12 cellular contexts compared by ENCODE assay signal in genomic region chr2:23092831-23093230, GRCh38.
DNase-seq lines count a peak whose midpoint lies in the region; FAIRE-seq and TF ChIP-seq lines count a peak whose summit lies in the region.
"Had no signal": no experiment of that assay in that cellular context is flagged by ENCODE, and none has a peak within 500 bp of the region (broad histone marks: within the 10 kb centered on the region; RNA-seq: fewer than 3 reads in every experiment).

No MANE protein-coding gene starts in this region.

- in situ Hi-C loops in GM23248 (cut with MboI) = no loop called here

- H4K20me1 ChIP-seq in GM23248 (ENCODE audit: insufficient read depth) = no peaks in the 10 kb centered on the region

- 27 to 32% methylated on average over 3 of the region's 3 CpGs for WGBS in GM23248 (ENCODE audit: low coverage in 1 of 2, low lambda C conversion rate in 2 of 2, missing lambda C conversion rate in 2 of 2), 2 experiments

- H3K36me3 ChIP-seq in GM23248 (ENCODE audit: low read depth) (no peaks in the 10 kb centered on the region), bronchial epithelial cell (ENCODE audit: control insufficient read depth, insufficient read depth, low read length) (no peaks in the 10 kb centered on the region)
- H3K36me3 ChIP-seq: esophagus muscularis mucosa had no signal

- no peak overlapping the region for H2AFZ ChIP-seq in GM23248

- no peak overlapping the region for H3K27ac ChIP-seq in GM23248
- H3K27ac ChIP-seq: esophagus muscularis mucosa, HL-60 had no signal

- no peak for FAIRE-seq in bronchial epithelial cell (lab: Jason Lieb, UNC)
- FAIRE-seq: islet of Langerhans had no signal

- H3K9me3 ChIP-seq in GM23248 (ENCODE audit: low read depth) = no peaks in the 10 kb centered on the region
- H3K9me3 ChIP-seq: Caco-2, esophagus muscularis mucosa had no signal

- H3K4me3 ChIP-seq in GM23248 = no peak overlapping the region
- H3K4me3 ChIP-seq in bronchial epithelial cell (ENCODE audit: low read depth, low read length) = no peak overlapping the region
- H3K4me3 ChIP-seq: esophagus muscularis mucosa had no signal

- H3K4me1 ChIP-seq in GM23248 (ENCODE audit: insufficient read depth) = no peaks in the 10 kb centered on the region
- H3K4me1 ChIP-seq: Caco-2, esophagus muscularis mucosa had no signal

- DNase-seq in GM23248 = peak; percentile 48
- peak; percentile 27 for DNase-seq in NAMALWA (ENCODE audit: low spot score)
- DNase-seq in bronchial epithelial cell (ENCODE audit: low read depth) = peak; percentile 13
- peak; percentile 18 for DNase-seq in myocyte (ENCODE audit: low read depth)
- DNase-seq in activated CD4-positive, alpha-beta T cell treated with anti-CD3 and anti-CD28 coated beads for 1 hour = no peak
- DNase-seq in NCI-H748 treated with DMSO at 0.1 percent for 48 hours (lab: John Stamatoyannopoulos, UW) = no peak
- DNase-seq in NCI-H446 treated with DMSO at 0.1 percent for 48 hours (lab: John Stamatoyannopoulos, UW) = no peak
- DNase-seq: activated T-cell treated with anti-CD3 and anti-CD28 coated beads, Interleukin-2, amount 50 U/mL, for 72 hours had no signal

- H3K79me2 ChIP-seq in GM23248 (ENCODE audit: insufficient read depth) = no peaks in the 10 kb centered on the region

- no peak for TF ChIP-seq CTCF in bronchial epithelial cell (IDR thresholded peaks at IDR 0.05; ENCODE audit: insufficient read depth, low read length, severe bottlenecking)

- H3F3A ChIP-seq in GM23248 (ENCODE audit: insufficient read depth) = no peaks in the 10 kb centered on the region

- H3K9me2 ChIP-seq in GM23248 (ENCODE audit: insufficient read depth) = no peaks in the 10 kb centered on the region

- H3K9ac ChIP-seq in GM23248 = no peak overlapping the region

- no peak overlapping the region for H3K4me2 ChIP-seq in GM23248 (ENCODE audit: unreplicated experiment)

- H3K27me3 ChIP-seq in GM23248 (replicated peaks; ENCODE audit: insufficient read depth) (no peaks in the 10 kb centered on the region), bronchial epithelial cell (ENCODE audit: control insufficient read depth, insufficient read depth, low read length) (no peaks in the 10 kb centered on the region)
- H3K27me3 ChIP-seq: esophagus muscularis mucosa had no signal

Comparison
In these comparisons a context has a peak if more than half of its experiments do, and no peak if none do; other contexts are left out.
1. DNase-seq: peak in GM23248 (single experiment), NAMALWA (single experiment), bronchial epithelial cell (single experiment) and myocyte (single experiment); none in activated CD4-positive, alpha-beta T cell treated with anti-CD3 and anti-CD28 coated beads for 1 hour (single experiment), NCI-H748 treated with DMSO at 0.1 percent for 48 hours (single experiment) and NCI-H446 treated with DMSO at 0.1 percent for 48 hours (single experiment).